9 cellular contexts compared by ENCODE assay signal in the genomic region with DNA sequence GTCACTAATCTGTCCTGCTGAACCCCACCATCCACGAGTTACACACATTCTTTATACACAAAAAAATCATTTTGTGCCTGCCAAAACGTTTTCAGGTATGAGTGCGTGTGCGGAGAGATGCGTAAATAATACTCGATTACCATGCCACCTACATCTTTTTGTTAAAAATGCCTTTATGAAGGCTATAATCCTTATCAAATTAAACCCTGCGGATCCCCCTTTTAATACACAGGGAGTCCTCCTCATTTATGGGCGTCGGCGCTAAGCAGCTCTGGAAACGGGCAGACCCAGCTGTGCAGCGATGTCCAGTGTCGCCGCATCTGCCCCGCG.
DNase-seq lines count a peak whose midpoint lies in the region; ATAC-seq, FAIRE-seq and TF ChIP-seq lines count a peak whose summit lies in the region.
"Had no signal": no experiment of that assay in that cellular context is flagged by ENCODE, and none has a peak within 500 bp of the region (broad histone marks: within the 10 kb centered on the region; RNA-seq: fewer than 3 reads in every experiment).

No MANE protein-coding gene starts in this region.

- peak; percentile 16 for FAIRE-seq in GM12891 (lab: Jason Lieb, UNC)
- no peak for FAIRE-seq in kidney (lab: Jason Lieb, UNC)

- no peaks in the 10 kb centered on the region for H3K9me3 ChIP-seq in A673 (ENCODE audit: low read depth, low read length, poor library complexity, severe bottlenecking)
- H3K9me3 ChIP-seq in kidney (ENCODE audit: control insufficient read depth in 1 of 2, low read length in 2 of 2), result no peaks in the 10 kb centered on the region

- no TSS peak for BruUV-seq in A673 (replicated peaks; lab: Mats Ljungman, UMichigan)

- peaks cover 35% of the 10 kb centered on the region for H3K27me3 ChIP-seq in A673 (replicated peaks; ENCODE audit: insufficient read depth, low read depth, low read length, poor library complexity)

- H3K9ac ChIP-seq in kidney (ENCODE audit: low read length in 2 of 2), result no peak overlapping the region

- peak overlapping the region; percentile 43 for H3K4me3 ChIP-seq in A673 (ENCODE audit: low read depth, low read length, poor library complexity, severe bottlenecking)
- peak overlapping the region; percentile 70 for H3K4me3 ChIP-seq in coronary artery
- H3K4me3 ChIP-seq in kidney (ENCODE audit: low read length in 2 of 2), result peak overlapping the region in 1 of 2 donors; percentile 43

- no peaks in the 10 kb centered on the region for H3K36me3 Mint-ChIP-seq in natural killer cell

- H3K4me3 Mint-ChIP-seq in natural killer cell, result peak overlapping the region; percentile 92

- peaks cover 68 to 75% of the 10 kb centered on the region in 2 donors for H3K27me3 Mint-ChIP-seq in natural killer cell (ENCODE audit: low read depth in 2 of 2)

- H3K4me1 ChIP-seq in A673 (ENCODE audit: insufficient read depth, low read length, poor library complexity, severe bottlenecking), result peaks cover 7% of the 10 kb centered on the region
- no peaks in the 10 kb centered on the region for H3K4me1 ChIP-seq in kidney (ENCODE audit: control insufficient read depth in 1 of 2, insufficient read depth in 1 of 2, low read depth in 1 of 2, low read length in 2 of 2)

- H3K36me3 ChIP-seq in A673 (ENCODE audit: insufficient read depth, low read length, poor library complexity, severe bottlenecking) (no peaks in the 10 kb centered on the region), kidney (ENCODE audit: control insufficient read depth in 1 of 2, insufficient read depth in 2 of 2, low read length in 2 of 2) (no peaks in the 10 kb centered on the region)

- DNase-seq in A673 (ENCODE audit: low spot score) (no peak), GM12891 (ENCODE audit: insufficient read length, low spot score) (no peak), coronary artery (ENCODE audit: low spot score) (no peak), natural killer cell (no peak), kidney (no peak)
- DNase-seq: DND-41 had no signal

- no peaks in the 10 kb centered on the region for H3K9me3 Mint-ChIP-seq in natural killer cell

- H3K27ac ChIP-seq in A673 (ENCODE audit: low read depth, low read length, poor library complexity, severe bottlenecking) (no peak overlapping the region), coronary artery (no peak overlapping the region), kidney (ENCODE audit: low read depth in 2 of 2, low read length in 2 of 2) (no peak overlapping the region)

- CTCF ChIA-PET in A673 (lab: Charles Lee), result no interaction called here

- intact Hi-C loops in A673 (cut with micrococcal nuclease; ENCODE audit: unreplicated experiment) (no loop called here), natural killer cell (cut with micrococcal nuclease) (loop anchor here (10.0 kb wide), 1 partner anchor 131 kb away; a partner anchor contains a TSS), kidney (cut with DNase I) (no loop called here)

- TF ChIP-seq CTCF in A673 (conservative IDR thresholded peaks at IDR 0.05; ENCODE audit: low read depth, low read length) (no peak), coronary artery (IDR thresholded peaks at IDR 0.05) (no peak), natural killer cell (IDR thresholded peaks at IDR 0.05) (no peak), kidney (IDR thresholded peaks at IDR 0.05; ENCODE audit: borderline replicate concordance, extremely low read depth, insufficient read depth) (no peak)

- ATAC-seq in natural killer cell (peak in 2 of 3 donors; percentile 19 to 40), HG02610 (IDR thresholded peaks at IDR 0.05; ENCODE audit: unreplicated experiment) (no peak), GM19452 (IDR thresholded peaks at IDR 0.05; ENCODE audit: unreplicated experiment) (no peak), HG03097 (IDR thresholded peaks at IDR 0.05; ENCODE audit: low FRiP score, unreplicated experiment) (no peak)

- H3K27ac Mint-ChIP-seq in natural killer cell, result peak overlapping the region; percentile 38 to 58

- TF ChIP-seq POLR2A in GM12891 (IDR thresholded peaks at IDR 0.05; ENCODE audit: low read depth, low read length), result no peak

- peaks cover 26 to 43% of the 10 kb centered on the region in 2 donors for H3K4me1 Mint-ChIP-seq in natural killer cell

- POLR2A ChIA-PET in A673 (lab: Charles Lee; ENCODE audit: low non-redundant PET), result no interaction called here

TF ChIP-seq in GM12891, 5 proteins besides CTCF, POLR2A, EP300 and RAD21:
- no peak for TF ChIP-seq POU2F2 (IDR thresholded peaks at IDR 0.05; ENCODE audit: low read depth, low read length)
- TF ChIP-seq SPI1 (IDR thresholded peaks at IDR 0.05; ENCODE audit: low read depth, low read length), result no peak
- no peak for TF ChIP-seq POLR2AphosphoS5 (IDR thresholded peaks at IDR 0.05; ENCODE audit: low read depth, low read length)
- no peak for TF ChIP-seq TAF1 (IDR thresholded peaks at IDR 0.05; ENCODE audit: low read depth, low read length)
- TF ChIP-seq PAX5 (IDR thresholded peaks at IDR 0.05; ENCODE audit: insufficient read depth, low read length, severe bottlenecking), result no peak

Comparison
In these comparisons a context has a peak if more than half of its experiments do, and no peak if none do; other contexts are left out.
1. ATAC-seq: peak in natural killer cell (2 of 3); none in HG02610 (single experiment), GM19452 (single experiment) and HG03097 (single experiment).